Comparison of ENCODE assay signal across 16 cellular contexts in genomic region chr6:90859612-90860011, GRCh38.
DNase-seq lines count a peak whose midpoint lies in the region; ATAC-seq and TF ChIP-seq lines count a peak whose summit lies in the region.
"Had no signal": no experiment of that assay in that cellular context is flagged by ENCODE, and none has a peak within 500 bp of the region (broad histone marks: within the 10 kb centered on the region; RNA-seq: fewer than 3 reads in every experiment).

No MANE protein-coding gene starts in this region.

- H3K4me1 ChIP-seq in trophoblast cell (ENCODE audit: control insufficient read depth in 1 of 2, insufficient read depth in 2 of 2, low read length in 2 of 2) (no peaks in the 10 kb centered on the region), MM.1S (ENCODE audit: low read length) (no peaks in the 10 kb centered on the region)
- H3K4me1 ChIP-seq: thyroid gland had no signal

- no peak overlapping the region for H3K9ac ChIP-seq in trophoblast cell (ENCODE audit: low read length)
- H3K9ac ChIP-seq in MM.1S (ENCODE audit: low read length) = no peak overlapping the region

- no peak overlapping the region for H4K12ac ChIP-seq in trophoblast cell (ENCODE audit: low read depth, low read length)

- no peak for TF ChIP-seq CTCF in MM.1S (IDR thresholded peaks at IDR 0.05; ENCODE audit: low read length)

- H3K4me3 ChIP-seq in trophoblast cell (ENCODE audit: low read depth, low read length) = no peak overlapping the region
- no peak overlapping the region for H3K4me3 ChIP-seq in MM.1S (ENCODE audit: low read length)
- H3K4me3 ChIP-seq: esophagus muscularis mucosa, spleen, thyroid gland had no signal

- no peaks in the 10 kb centered on the region for H3F3A ChIP-seq in MM.1S (ENCODE audit: insufficient read depth, low read length)

- H3K18ac ChIP-seq in trophoblast cell (ENCODE audit: low read length) = no peak overlapping the region

- H2BK5ac ChIP-seq in trophoblast cell (ENCODE audit: low read depth, low read length, poor library complexity) = no peak overlapping the region

- no peaks in the 10 kb centered on the region for H3K9me2 ChIP-seq in MM.1S (replicated peaks; ENCODE audit: insufficient read depth, low read length)

- H3K14ac ChIP-seq in trophoblast cell (ENCODE audit: low read length) = no peak overlapping the region

- no peaks in the 10 kb centered on the region for H4K20me1 ChIP-seq in MM.1S (ENCODE audit: insufficient read depth, low read length)

- H3K79me2 ChIP-seq in trophoblast cell (ENCODE audit: control insufficient read depth, insufficient read depth, low read length, poor library complexity) = no peaks in the 10 kb centered on the region
- H3K79me2 ChIP-seq in MM.1S (ENCODE audit: low read length) = no peaks in the 10 kb centered on the region

- no peak for ATAC-seq in HG03108 (IDR thresholded peaks at IDR 0.05; ENCODE audit: unreplicated experiment)
- ATAC-seq: activated CD8-positive, alpha-beta memory T cell treated with anti-CD3 and anti-CD28 coated beads, Interleukin-2, amount 10 ng/mL, durations not matched to agents 7 days and 5 days; activated naive CD4-positive, alpha-beta T cell treated with anti-CD3 and anti-CD28 coated beads, Interleukin-2, amount 50 U/mL, for 72 hours had no signal

- H2AFZ ChIP-seq in trophoblast cell (ENCODE audit: insufficient read depth, low read length, poor library complexity) (no peak overlapping the region), MM.1S (ENCODE audit: low read length) (no peak overlapping the region)

- no CpG with 5 or more reads among the region's 6 CpGs for WGBS in trophoblast cell (ENCODE audit: extremely low coverage, insufficient coverage, insufficient read length)

- H3K4me2 ChIP-seq in trophoblast cell (ENCODE audit: low read length) = no peak overlapping the region
- H3K4me2 ChIP-seq in MM.1S (ENCODE audit: low read depth, low read length) = no peak overlapping the region

- H2BK12ac ChIP-seq in trophoblast cell (ENCODE audit: low read length) = no peak overlapping the region

- H3K4ac ChIP-seq in trophoblast cell (ENCODE audit: low read depth, low read length) = no peak overlapping the region

- DNase-seq in NCI-H1105 treated with DMSO at 0.1 percent for 48 hours (lab: John Stamatoyannopoulos, UW) (peak; percentile 12), NCI-H1105 (lab: John Stamatoyannopoulos, UW) (no peak), NCI-H2171 (lab: John Stamatoyannopoulos, UW) (peak; percentile 6), UCSD-AML1 (lab: John Stamatoyannopoulos, UW; ENCODE audit: unreplicated experiment) (peak; percentile 34), trophoblast cell (peak; percentile 26 to 53), SKM-1 (lab: John Stamatoyannopoulos, UW; ENCODE audit: unreplicated experiment) (no peak), MM.1S (no peak)
- DNase-seq: activated CD8-positive, alpha-beta memory T cell treated with anti-CD3 and anti-CD28 coated beads, Interleukin-2, amount 10 ng/mL, durations not matched to agents 7 days and 5 days; Calu3; cerebellar nuclear complex; NCI-H2029; spleen; thyroid gland had no signal

- no peaks in the 10 kb centered on the region for H3K27me3 ChIP-seq in trophoblast cell (ENCODE audit: insufficient read depth, low read length)
- H3K27me3 ChIP-seq in MM.1S (replicated peaks; ENCODE audit: insufficient read depth, low read length) = no peaks in the 10 kb centered on the region
- H3K27me3 ChIP-seq: esophagus muscularis mucosa, spleen, thyroid gland had no signal

- H2AK5ac ChIP-seq in trophoblast cell (ENCODE audit: low read length) = no peak overlapping the region

- no peak overlapping the region for H3K23ac ChIP-seq in trophoblast cell (ENCODE audit: low read length)

- H3K27ac ChIP-seq in trophoblast cell (ENCODE audit: low read depth, low read length) (no peak overlapping the region), MM.1S (ENCODE audit: low read length) (no peak overlapping the region)
- H3K27ac ChIP-seq: esophagus muscularis mucosa, thyroid gland had no signal

- no peak overlapping the region for H4K8ac ChIP-seq in trophoblast cell (ENCODE audit: low read depth, low read length)

- no peak overlapping the region for H2BK120ac ChIP-seq in trophoblast cell (ENCODE audit: insufficient read depth, low read length, poor library complexity)

- no peak overlapping the region for H4K91ac ChIP-seq in trophoblast cell (ENCODE audit: low read depth, low read length)

- no peaks in the 10 kb centered on the region for H3K9me3 ChIP-seq in trophoblast cell (ENCODE audit: insufficient read depth, low read depth, low read length)
- no peaks in the 10 kb centered on the region for H3K9me3 ChIP-seq in MM.1S (replicated peaks; ENCODE audit: insufficient read depth, low read length)
- H3K9me3 ChIP-seq: esophagus muscularis mucosa, spleen, thyroid gland had no signal

- no peaks in the 10 kb centered on the region for H3K79me1 ChIP-seq in trophoblast cell (ENCODE audit: low read length)

- H3K36me3 ChIP-seq in trophoblast cell (ENCODE audit: control insufficient read depth in 1 of 2, insufficient read depth in 2 of 2, low read length in 2 of 2) (no peaks in the 10 kb centered on the region), MM.1S (replicated peaks; ENCODE audit: insufficient read depth, low read length) (no peaks in the 10 kb centered on the region)
- H3K36me3 ChIP-seq: esophagus muscularis mucosa, spleen, thyroid gland had no signal

Comparison
In these comparisons a context has a peak if more than half of its experiments do, and no peak if none do; other contexts are left out.
1. DNase-seq: peak in NCI-H1105 treated with DMSO at 0.1 percent for 48 hours (single experiment), NCI-H2171 (single experiment), UCSD-AML1 (single experiment) and trophoblast cell (2 of 2); none in NCI-H1105 (single experiment), SKM-1 (single experiment) and MM.1S (single experiment).